Comparison of ENCODE assay signal across 25 cellular contexts in the genomic region with DNA sequence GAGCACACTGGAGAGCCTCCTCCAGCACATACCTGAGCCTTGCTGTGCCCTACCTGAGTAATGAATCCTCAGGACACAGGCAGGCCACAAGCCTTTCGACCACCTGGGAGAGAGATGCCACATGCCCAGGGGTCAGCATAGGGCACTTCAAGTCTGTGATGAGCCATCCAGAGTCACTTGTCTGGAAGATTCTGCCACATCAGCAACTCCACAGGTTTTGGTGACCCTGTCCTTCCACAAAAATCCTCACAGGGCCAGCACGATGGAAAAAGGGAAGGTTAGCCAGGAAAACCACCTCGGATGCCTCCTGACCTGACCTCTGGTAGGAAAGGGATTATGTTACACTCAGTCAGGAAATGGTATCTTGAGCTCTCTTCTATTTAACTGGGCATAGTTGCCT.
"Had no signal": no experiment of that assay in that cellular context is flagged by ENCODE, and none has a peak within 500 bp of the region (broad histone marks: within the 10 kb centered on the region; RNA-seq: fewer than 3 reads in every experiment).

No MANE protein-coding gene starts in this region.

- ATAC-seq: activated T-helper 17 cell treated with anti-CD3 and anti-CD28 coated beads, Interleukin-2, amount 50 U/mL, for 72 hours; T-cell had no signal

- H3K4me3 ChIP-seq: cardiac muscle cell, SK-N-MC had no signal

- FAIRE-seq: astrocyte had no signal

- H3K27me3 Mint-ChIP-seq: activated CD4-positive, alpha-beta memory T cell treated with anti-CD3 and anti-CD28 coated beads for 36 hours; activated CD4-positive, alpha-beta T cell treated with anti-CD3 and anti-CD28 coated beads, Interleukin-2, amount 10 ng/mL, durations not matched to agents 7 days and 5 days; activated T-helper 17 cell treated with anti-CD3 and anti-CD28 coated beads, Interleukin-2, amount 50 U/mL, for 72 hours; T-cell had no signal

- H3K4me1 Mint-ChIP-seq: activated CD4-positive, alpha-beta T cell treated with anti-CD3 and anti-CD28 coated beads, Interleukin-2, amount 10 ng/mL, durations not matched to agents 7 days and 5 days; activated T-helper 17 cell treated with anti-CD3 and anti-CD28 coated beads, Interleukin-2, amount 50 U/mL, for 72 hours; T-cell had no signal

- H3K27ac ChIP-seq: cardiac muscle cell, SK-N-MC, VCaP had no signal

- DNase-seq: activated CD4-positive, alpha-beta memory T cell treated with anti-CD3 and anti-CD28 coated beads for 36 hours; activated CD4-positive, alpha-beta T cell treated with anti-CD3 and anti-CD28 coated beads, Interleukin-2, amount 10 ng/mL, durations not matched to agents 7 days and 5 days; activated CD4-positive, CD25-positive, alpha-beta regulatory T cell; activated gamma-delta T cell; activated naive CD4-positive, alpha-beta T cell treated with anti-CD3 and anti-CD28 coated beads for 36 hours; activated T-cell treated with anti-CD3 and anti-CD28 coated beads for 4 hours; activated T-cell treated with anti-CD3 and anti-CD28 coated beads, Interleukin-2, amount 50 U/mL, for 48 hours; amygdala; Karpas-422; NCI-H1105 treated with DMSO at 0.1 percent for 48 hours; NCI-H146; NCI-H1930; NCI-H2171; NCI-H2227 treated with DMSO at 0.1 percent for 48 hours; NCI-H446 treated with DMSO at 0.1 percent for 48 hours; NCI-H526 treated with DMSO at 0.1 percent for 48 hours; RPMI8226; T-cell had no signal

- H3K27me3 ChIP-seq: cardiac muscle cell had no signal

- H3K27ac Mint-ChIP-seq: activated CD4-positive, alpha-beta memory T cell treated with anti-CD3 and anti-CD28 coated beads for 36 hours; activated CD4-positive, alpha-beta T cell treated with anti-CD3 and anti-CD28 coated beads, Interleukin-2, amount 10 ng/mL, durations not matched to agents 7 days and 5 days; activated naive CD4-positive, alpha-beta T cell treated with anti-CD3 and anti-CD28 coated beads for 36 hours; activated naive CD8-positive, alpha-beta T cell; activated T-helper 17 cell treated with anti-CD3 and anti-CD28 coated beads, Interleukin-2, amount 50 U/mL, for 72 hours; brain; T-cell had no signal

- H3K4me3 Mint-ChIP-seq: activated CD4-positive, alpha-beta memory T cell treated with anti-CD3 and anti-CD28 coated beads for 36 hours; activated CD4-positive, alpha-beta T cell treated with anti-CD3 and anti-CD28 coated beads, Interleukin-2, amount 10 ng/mL, durations not matched to agents 7 days and 5 days; activated naive CD4-positive, alpha-beta T cell treated with anti-CD3 and anti-CD28 coated beads for 36 hours; activated naive CD8-positive, alpha-beta T cell; activated T-helper 17 cell treated with anti-CD3 and anti-CD28 coated beads, Interleukin-2, amount 50 U/mL, for 72 hours; brain; T-cell had no signal

- H3K36me3 ChIP-seq: cardiac muscle cell had no signal

- H3K36me3 Mint-ChIP-seq: activated CD4-positive, alpha-beta memory T cell treated with anti-CD3 and anti-CD28 coated beads for 36 hours; brain had no signal
